7 cellular contexts compared by ENCODE assay signal in the genomic region with DNA sequence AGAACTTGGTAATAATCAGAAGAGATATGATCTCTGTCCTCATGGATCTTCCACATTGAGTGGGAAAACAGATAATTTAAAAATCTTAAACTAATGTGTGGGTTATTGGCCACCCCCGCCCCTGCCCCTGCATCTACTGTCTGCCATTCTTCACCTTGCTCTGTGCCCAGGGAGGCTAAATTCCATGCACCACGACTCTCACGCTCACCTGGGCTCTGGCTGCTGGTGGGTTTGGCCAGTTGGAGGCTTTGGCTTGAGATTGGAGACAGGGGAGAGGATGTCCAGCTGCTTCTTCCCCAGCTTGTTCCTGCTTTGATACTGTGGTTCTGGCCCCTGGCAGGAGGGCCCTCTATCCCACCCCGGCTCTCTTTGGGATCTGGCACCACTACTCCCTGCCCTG.
"Had no signal": no experiment of that assay in that cellular context is flagged by ENCODE, and none has a peak within 500 bp of the region (broad histone marks: within the 10 kb centered on the region; RNA-seq: fewer than 3 reads in every experiment).

No MANE protein-coding gene starts in this region.

- DNase-seq: GM23248, GOT3, H7, HFFc6, IMR-90 had no signal

- H3K4me3 Mint-ChIP-seq: HFFc6 had no signal

- H3K4me3 ChIP-seq: GM23248, HAP-1 had no signal

- H3K27ac ChIP-seq: GM23248 had no signal

- H3K9me3 ChIP-seq: HAP-1 had no signal

- H3K27ac Mint-ChIP-seq: HFFc6 had no signal

- H3K4me1 ChIP-seq: HAP-1 had no signal

- ATAC-seq: HCT116 had no signal

- H3K36me3 ChIP-seq: HAP-1 had no signal
